ENCODE assay signal across 8 cellular contexts in genomic region chr13:38348890-38349289, GRCh38. TPM values are rescaled to one million over a fixed set of nuclear protein-coding genes. Genes with fewer than 3 reads are reported as not detected.
DNase-seq lines count a peak whose midpoint lies in the region; ATAC-seq, FAIRE-seq and TF ChIP-seq lines count a peak whose summit lies in the region.

No MANE protein-coding gene starts in this region.

- POLR2A ChIA-PET in CD8-positive, alpha-beta memory T cell (lab: Charles Lee), result interaction anchor here (1.5 kb wide), 1 partner anchor 1290 kb away, joined by 5 read pairs; the partner anchor contains the start of gene SUPT20H
- POLR2A ChIA-PET in endothelial cell of umbilical vein (lab: Charles Lee), result interaction anchor here (0.5 to 1.5 kb wide), 2 partner anchors 10 to 16 kb away, joined by 4 to 6 read pairs; no protein-coding TSS in a partner anchor

- peaks cover 3% of the 10 kb centered on the region for H4K20me1 ChIP-seq in endothelial cell of umbilical vein (replicated peaks; ENCODE audit: control insufficient read depth, extremely low read depth, insufficient read depth, low read length)

- peaks cover 0 to 1% of the 10 kb centered on the region in 2 donors for H3K27me3 Mint-ChIP-seq in CD8-positive, alpha-beta memory T cell
- peaks cover 8 to 9% of the 10 kb centered on the region in 2 donors for H3K27me3 Mint-ChIP-seq in natural killer cell (ENCODE audit: low read depth in 2 of 2)

- peak in 2 of 5 donors; percentile 24 to 47 for DNase-seq in CD8-positive, alpha-beta memory T cell
- DNase-seq in endothelial cell of umbilical vein (ENCODE audit: low read depth, low spot score) (no peak), natural killer cell (no peak), tibial nerve (ENCODE audit: low spot score in 2 of 2) (no peak), NCI-H2227 (lab: John Stamatoyannopoulos, UW; ENCODE audit: unreplicated experiment) (no peak)

- TSS peak; percentile 68 for BruUV-seq in endothelial cell of umbilical vein (replicated peaks; lab: Mats Ljungman, UMichigan)

- H3K4me1 ChIP-seq in CD8-positive, alpha-beta memory T cell (ENCODE audit: insufficient read depth, low read length), result peaks cover 26% of the 10 kb centered on the region
- H3K4me1 ChIP-seq in endothelial cell of umbilical vein (ENCODE audit: control insufficient read depth, extremely low read depth, insufficient read depth, low read length), result peaks cover 18% of the 10 kb centered on the region
- H3K4me1 ChIP-seq in tibial nerve, result peaks cover 0 to 45% (median 18%) of the 10 kb centered on the region in 4 donors

- H3K4me3 Mint-ChIP-seq in CD8-positive, alpha-beta memory T cell, result peak overlapping the region; percentile 95 to 100 (median 98)
- peak overlapping the region; percentile 98 for H3K4me3 Mint-ChIP-seq in natural killer cell

- H3K36me3 Mint-ChIP-seq in CD8-positive, alpha-beta memory T cell, result peaks cover 0 to 39% (median 7%) of the 10 kb centered on the region in 3 donors
- H3K36me3 Mint-ChIP-seq in natural killer cell, result no peaks in the 10 kb centered on the region

- TF ChIP-seq POLR2A in endothelial cell of umbilical vein (IDR thresholded peaks at IDR 0.05; ENCODE audit: low read depth, low read length), result no peak
- TF ChIP-seq POLR2A in tibial nerve (IDR thresholded peaks at IDR 0.05), result no peak

- H3K27me3 ChIP-seq in CD8-positive, alpha-beta memory T cell (ENCODE audit: insufficient read depth, low read length, poor library complexity, severe bottlenecking), result no peaks in the 10 kb centered on the region
- H3K27me3 ChIP-seq in endothelial cell of umbilical vein (ENCODE audit: control insufficient read depth in 2 of 2, insufficient read depth in 2 of 2, low read length in 2 of 2) (no peaks in the 10 kb centered on the region), tibial nerve (no peaks in the 10 kb centered on the region)

- peak overlapping the region; percentile 91 for H2AFZ ChIP-seq in endothelial cell of umbilical vein (ENCODE audit: low read depth, low read length)

- TF ChIP-seq CTCF in endothelial cell of umbilical vein (IDR thresholded peaks at IDR 0.05; ENCODE audit: extremely low read depth in 1 of 2, insufficient read depth in 1 of 2, low read depth in 1 of 2, low read length in 2 of 2) (no peak), natural killer cell (IDR thresholded peaks at IDR 0.05) (no peak), tibial nerve (IDR thresholded peaks at IDR 0.05) (no peak)

- TF ChIP-seq EP300 in tibial nerve (IDR thresholded peaks at IDR 0.05), result no peak

- H3K9me3 Mint-ChIP-seq in CD8-positive, alpha-beta memory T cell, result no peaks in the 10 kb centered on the region
- no peaks in the 10 kb centered on the region for H3K9me3 Mint-ChIP-seq in natural killer cell

- H3K9me3 ChIP-seq in CD8-positive, alpha-beta memory T cell (ENCODE audit: low read length), result no peaks in the 10 kb centered on the region
- H3K9me3 ChIP-seq in endothelial cell of umbilical vein (replicated peaks; ENCODE audit: control insufficient read depth, insufficient read depth, low read length), result no peaks in the 10 kb centered on the region
- H3K9me3 ChIP-seq in tibial nerve, result no peaks in the 10 kb centered on the region

- peaks cover 35% of the 10 kb centered on the region for H3K79me2 ChIP-seq in endothelial cell of umbilical vein (ENCODE audit: control insufficient read depth, insufficient read depth, low read length)

- peak overlapping the region; percentile 95 for H3K4me2 ChIP-seq in endothelial cell of umbilical vein (ENCODE audit: insufficient read depth, low read length)

- no peaks in the 10 kb centered on the region for H3K9me1 ChIP-seq in endothelial cell of umbilical vein (replicated peaks; ENCODE audit: control insufficient read depth, extremely low read depth, insufficient read depth, low read length)

- dilution Hi-C loops in endothelial cell of umbilical vein (cut with MboI; ENCODE audit: extremely low pct_ligation_motif_present, low sequenced_read_pairs), result no loop called here

- H3K27ac Mint-ChIP-seq in CD8-positive, alpha-beta memory T cell, result peak overlapping the region; percentile 97 to 100 (median 99)
- peak overlapping the region; percentile 98 for H3K27ac Mint-ChIP-seq in natural killer cell

- H3K36me3 ChIP-seq in CD8-positive, alpha-beta memory T cell (ENCODE audit: insufficient read depth, low read length), result no peaks in the 10 kb centered on the region
- H3K36me3 ChIP-seq in endothelial cell of umbilical vein (ENCODE audit: control insufficient read depth in 2 of 2, extremely low read depth in 1 of 2, insufficient read depth in 2 of 2, low read length in 2 of 2) (peaks cover 0 to 5% of the 10 kb centered on the region in 2 experiments), tibial nerve (no peaks in the 10 kb centered on the region)

- CTCF ChIA-PET in CD8-positive, alpha-beta memory T cell (lab: Charles Lee), result no interaction called here
- CTCF ChIA-PET in endothelial cell of umbilical vein (lab: Charles Lee), result interaction anchor here (0.8 to 2.2 kb wide), 3 partner anchors 10 to 708 kb away, joined by 4 to 7 read pairs (median 5); no protein-coding TSS in a partner anchor

- peak overlapping the region; percentile 91 for H3K27ac ChIP-seq in CD8-positive, alpha-beta memory T cell (ENCODE audit: low read depth, low read length)
- peak overlapping the region; percentile 97 for H3K27ac ChIP-seq in endothelial cell of umbilical vein (ENCODE audit: insufficient read depth, low read depth, low read length)
- H3K27ac ChIP-seq in tibial nerve, result peak overlapping the region; percentile 70 to 96 (median 86)

- WGBS in tibial nerve, 2 donors, result 0 to 1% methylated on average over 11 of the region's 11 CpGs

- peaks cover 41 to 44% (median 43%) of the 10 kb centered on the region in 3 donors for H3K4me1 Mint-ChIP-seq in CD8-positive, alpha-beta memory T cell
- peaks cover 38 to 42% of the 10 kb centered on the region in 2 donors for H3K4me1 Mint-ChIP-seq in natural killer cell

- ATAC-seq in GM19452 (IDR thresholded peaks at IDR 0.05; ENCODE audit: unreplicated experiment) (peak; percentile 12), HG03469 (IDR thresholded peaks at IDR 0.05; ENCODE audit: unreplicated experiment) (peak; percentile 3), natural killer cell (peak in 1 of 3 donors; percentile 3)
- ATAC-seq in activated CD4-positive, CD25-positive, alpha-beta regulatory T cell treated with anti-CD3 and anti-CD28 coated beads, Interleukin-2, amount 50 U/mL, for 24 hours, result peak; percentile 58 to 62

- FAIRE-seq in endothelial cell of umbilical vein (lab: Jason Lieb, UNC), result no peak

- intact Hi-C loops in endothelial cell of umbilical vein (cut with micrococcal nuclease), result loop anchor here (1.0 to 10.0 kb wide), 3 partner anchors 686 to 1534 kb away; partner anchors contain the start of genes NHLRC3, PROSER1 and RFXAP
- intact Hi-C loops in natural killer cell (cut with micrococcal nuclease), result loop anchor here (5.0 kb wide), 1 partner anchor 688 kb away; the partner anchor contains the start of genes NHLRC3 and PROSER1

- H3K4me3 ChIP-seq in CD8-positive, alpha-beta memory T cell (ENCODE audit: low read length), result peak overlapping the region; percentile 94
- H3K4me3 ChIP-seq in endothelial cell of umbilical vein (replicated peaks in 1 of 3; ENCODE audit: insufficient read depth in 1 of 3, low read depth in 1 of 3, low read length in 3 of 3), result peak overlapping the region; percentile 61 to 89 (median 80)
- peak overlapping the region; percentile 53 to 92 (median 70) for H3K4me3 ChIP-seq in tibial nerve

- peak overlapping the region; percentile 100 for H3K9ac ChIP-seq in endothelial cell of umbilical vein (replicated peaks; ENCODE audit: extremely low read depth, insufficient read depth, low read length)

TF ChIP-seq in endothelial cell of umbilical vein, 7 proteins besides CTCF, POLR2A, EP300 and RAD21:
- TF ChIP-seq MAX (IDR thresholded peaks at IDR 0.05; ENCODE audit: insufficient read depth, insufficient read length) (no peak), GATA2 (IDR thresholded peaks at IDR 0.05; ENCODE audit: insufficient read depth, insufficient read length, low read depth, low read length) (no peak), JUN (IDR thresholded peaks at IDR 0.05; ENCODE audit: borderline replicate concordance, insufficient read depth, insufficient read length, low read depth) (no peak), FOS (IDR thresholded peaks at IDR 0.05; ENCODE audit: borderline replicate concordance, insufficient read depth, low read length) (no peak), EZH2 (IDR thresholded peaks at IDR 0.05; ENCODE audit: borderline replicate concordance, low read depth, low read length, severe bottlenecking) (no peak), MYC (IDR thresholded peaks at IDR 0.05; ENCODE audit: low read depth, low read length) (no peak), POLR2AphosphoS5 (IDR thresholded peaks at IDR 0.05; ENCODE audit: insufficient read depth, low read depth, low read length) (no peak)

RNA-seq across cellular contexts. Expression of gene UFM1, which starts 0.8 kb away (rescaled TPM):
- total RNA-seq in CD8-positive, alpha-beta memory T cell, result 10 to 100 TPM; 50.9 to 53.7 TPM
- 61.8 TPM for polyA plus RNA-seq in CD8-positive, alpha-beta memory T cell
- total RNA-seq in endothelial cell of umbilical vein (41.0 and 51.5 TPM in 2 replicates), natural killer cell (10 to 100 TPM; 76.3 to 84.3 (median 84.1) TPM), tibial nerve (10 to 100 TPM; 37.5 to 47.7 (median 45.9) TPM)
- 12.9 and 16.8 TPM in 2 replicates for polyA plus RNA-seq in endothelial cell of umbilical vein
- polyA plus RNA-seq in endothelial cell of umbilical vein (2011; cell fraction: cytosol; rRNA removed), result 21.4 and 26.6 TPM in 2 replicates
- 43.4 and 50.2 TPM in 2 replicates for polyA plus RNA-seq in endothelial cell of umbilical vein (2011; cell fraction: nucleus; rRNA removed)
- polyA plus RNA-seq in endothelial cell of umbilical vein (2012), result 44.7 and 48.9 TPM in 2 replicates
- 29.2 and 30.5 TPM in 2 replicates for polyA minus RNA-seq in endothelial cell of umbilical vein
- 16.0 TPM for polyA minus RNA-seq in endothelial cell of umbilical vein (2011; cell fraction: cytosol; rRNA and poly(A)+ RNA removed)
- 71.5 and 77.7 TPM in 2 replicates for polyA minus RNA-seq in endothelial cell of umbilical vein (2011; cell fraction: nucleus; rRNA and poly(A)+ RNA removed)
